ENCODE assay signal across 1 cellular context in genomic region chr17:81286491-81287145, GRCh38.
TF ChIP-seq lines count a peak whose summit lies in the region.

No MANE protein-coding gene starts in this region.

TF ChIP-seq in K562, 482 proteins besides CTCF, POLR2A, EP300 and RAD21:
- TF ChIP-seq SMARCE1 (IDR thresholded peaks at IDR 0.05): no peak
- TF ChIP-seq, protein P1, sequence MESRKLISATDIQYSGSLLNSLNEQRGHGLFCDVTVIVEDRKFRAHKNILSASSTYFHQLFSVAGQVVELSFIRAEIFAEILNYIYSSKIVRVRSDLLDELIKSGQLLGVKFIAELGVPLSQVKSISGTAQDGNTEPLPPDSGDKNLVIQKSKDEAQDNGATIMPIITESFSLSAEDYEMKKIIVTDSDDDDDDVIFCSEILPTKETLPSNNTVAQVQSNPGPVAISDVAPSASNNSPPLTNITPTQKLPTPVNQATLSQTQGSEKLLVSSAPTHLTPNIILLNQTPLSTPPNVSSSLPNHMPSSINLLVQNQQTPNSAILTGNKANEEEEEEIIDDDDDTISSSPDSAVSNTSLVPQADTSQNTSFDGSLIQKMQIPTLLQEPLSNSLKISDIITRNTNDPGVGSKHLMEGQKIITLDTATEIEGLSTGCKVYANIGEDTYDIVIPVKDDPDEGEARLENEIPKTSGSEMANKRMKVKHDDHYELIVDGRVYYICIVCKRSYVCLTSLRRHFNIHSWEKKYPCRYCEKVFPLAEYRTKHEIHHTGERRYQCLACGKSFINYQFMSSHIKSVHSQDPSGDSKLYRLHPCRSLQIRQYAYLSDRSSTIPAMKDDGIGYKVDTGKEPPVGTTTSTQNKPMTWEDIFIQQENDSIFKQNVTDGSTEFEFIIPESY (CRISPR knock-in tag; IDR thresholded peaks at IDR 0.05): peak; percentile 32; the same call in 1 of the 2 replicates
- TF ChIP-seq HMGN3 (IDR thresholded peaks at IDR 0.05; ENCODE audit: borderline replicate concordance, extremely low read depth, insufficient read length, low read depth, low read length): peak; percentile 20
- no peak for TF ChIP-seq MYBL2 (IDR thresholded peaks at IDR 0.05; ENCODE audit: low read depth)
- TF ChIP-seq MYBL2 (CRISPR knock-in tag; IDR thresholded peaks at IDR 0.05; ENCODE audit: borderline replicate concordance): no peak
- TF ChIP-seq ZNF184 (CRISPR knock-in tag; IDR thresholded peaks at IDR 0.05): no peak
- no peak for TF ChIP-seq RUNX1 (IDR thresholded peaks at IDR 0.05; ENCODE audit: low read depth)
TF ChIP-seq in K562: peak in this region for 2.
